ENCODE assay signal across 22 cellular contexts in the genomic region with DNA sequence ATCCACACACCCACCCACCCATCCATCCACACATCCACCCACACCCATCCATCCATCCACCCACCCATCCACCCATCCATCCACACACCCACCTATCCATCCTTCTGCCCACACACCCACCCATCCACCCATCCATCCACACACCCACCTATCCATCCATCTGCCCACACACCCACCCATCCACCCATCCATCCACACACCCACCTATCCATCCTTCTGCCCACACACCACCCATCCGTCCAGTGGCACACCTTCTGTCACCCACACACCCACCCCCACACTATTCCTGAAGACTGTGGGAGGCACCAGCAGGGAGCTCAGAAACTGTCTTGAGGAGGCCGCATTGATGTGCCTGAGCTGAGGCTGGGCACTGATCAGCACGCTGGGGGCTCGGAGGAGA. TPM values are rescaled to one million over a fixed set of nuclear protein-coding genes. Genes with fewer than 3 reads are reported as not detected.
"Had no signal": no experiment of that assay in that cellular context is flagged by ENCODE, and none has a peak within 500 bp of the region (broad histone marks: within the 10 kb centered on the region; RNA-seq: fewer than 3 reads in every experiment).

No MANE protein-coding gene starts in this region.

- DNase-seq: KBM-7, MV-4-11, NCI-H1092, NCI-H1105 treated with DMSO at 0.1 percent for 48 hours, NCI-H1417 treated with DMSO at 0.1 percent for 48 hours, NCI-H146, NCI-H187, NCI-H2029, NCI-H2081 treated with DMSO at 0.1 percent for 48 hours, NCI-H2171, NCI-H226, NCI-H446, NCI-H510A, NCI-H524 treated with DMSO at 0.1 percent for 48 hours, NCI-H69, NCI-H774, Right ventricle myocardium superior, RPMI8226, SIG-M5 had no signal

- H3K4me3 ChIP-seq: SJSA1, SK-N-MC had no signal

- H3K27me3 ChIP-seq: SJSA1 had no signal

- H3K27ac ChIP-seq: SJSA1, SK-N-MC had no signal

- H3K9me3 ChIP-seq: SJSA1 had no signal

RNA-seq across cellular contexts. Expression of a gene that starts 31.7 kb away (rescaled TPM):
- total RNA-seq: LHCN-M2, Right ventricle myocardium superior, SJSA1 had no signal
